In the genomic region with DNA sequence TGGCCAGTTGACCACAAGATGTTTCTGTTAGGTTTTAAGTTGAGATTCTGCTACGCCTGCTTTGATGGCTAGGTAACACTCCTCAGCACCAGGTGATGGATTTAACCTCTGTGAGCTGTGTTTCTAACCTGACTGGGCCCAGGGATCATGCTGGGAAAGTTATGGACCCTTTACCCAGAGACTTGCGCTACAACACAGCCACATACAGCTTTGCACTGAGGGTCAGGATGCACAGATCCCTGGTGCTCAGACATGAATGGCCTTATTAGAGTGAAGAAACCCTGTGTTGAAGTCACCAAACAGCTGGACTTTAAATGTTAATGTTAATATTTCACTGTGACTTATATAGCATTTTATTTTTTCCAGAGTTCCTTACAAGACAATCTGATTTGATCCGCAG, we compare ENCODE assay signal across 13 cellular contexts.
A peak's percentile ranks its signal among the peaks of the same experiment; 100 is the strongest.
DNase-seq lines count a peak whose midpoint lies in the region; ATAC-seq and TF ChIP-seq lines count a peak whose summit lies in the region.
"Had no signal": no experiment of that assay in that cellular context is flagged by ENCODE, and none has a peak within 500 bp of the region (broad histone marks: within the 10 kb centered on the region; RNA-seq: fewer than 3 reads in every experiment).

No MANE protein-coding gene starts in this region.

- peak overlapping the region; percentile 61 for H2BK120ac ChIP-seq in mesenchymal stem cell (ENCODE audit: low read depth, low read length)

- TF ChIP-seq RAD21 in SK-N-SH (IDR thresholded peaks at IDR 0.05; ENCODE audit: low read length): no peak

- peaks cover 16 to 30% of the 10 kb centered on the region in 2 donors for H3K36me3 Mint-ChIP-seq in stimulated activated naive B cell treated with anti-CD40 and anti-IgM and Interleukin-4, amounts not matched to agents 10 μg/mL and 1 μg/mL and 100 μg/mL, for 72 hours

- peak overlapping the region; percentile 41 to 53 for H3K4ac ChIP-seq in mesenchymal stem cell (ENCODE audit: low read depth in 1 of 2, low read length in 2 of 2)

- peaks cover 3% of the 10 kb centered on the region for H3F3A ChIP-seq in SK-N-SH (replicated peaks; ENCODE audit: insufficient read depth)

- peaks cover 32 to 44% of the 10 kb centered on the region in 2 donors for H3K4me1 Mint-ChIP-seq in stimulated activated naive B cell treated with anti-CD40 and anti-IgM and Interleukin-4, amounts not matched to agents 10 μg/mL and 1 μg/mL and 100 μg/mL, for 72 hours

- no peaks in the 10 kb centered on the region for H3K27me3 ChIP-seq in SK-N-SH (ENCODE audit: insufficient read depth)
- no peaks in the 10 kb centered on the region for H3K27me3 ChIP-seq in mesenchymal stem cell (ENCODE audit: control insufficient read depth in 1 of 2, insufficient read depth in 1 of 2, low read length in 2 of 2)

- H3K4me2 ChIP-seq in SK-N-SH (no peak overlapping the region), mesenchymal stem cell (ENCODE audit: low read length, poor library complexity, severe bottlenecking) (no peak overlapping the region)

- H2BK15ac ChIP-seq in mesenchymal stem cell (ENCODE audit: low read depth, poor library complexity, severe bottlenecking): no peak overlapping the region

- H2AFZ ChIP-seq in SK-N-SH (ENCODE audit: low read depth) (no peak overlapping the region), mesenchymal stem cell (ENCODE audit: low read depth, low read length) (no peak overlapping the region)

- H2BK5ac ChIP-seq in mesenchymal stem cell (ENCODE audit: low read depth, low read length, poor library complexity, severe bottlenecking): peak overlapping the region; percentile 92

- DNase-seq in SK-N-SH (no peak), mesenchymal stem cell (no peak)
- DNase-seq in stimulated activated naive B cell treated with anti-CD40 and anti-IgM and Interleukin-4, amounts not matched to agents 10 μg/mL and 1 μg/mL and 100 μg/mL, for 72 hours: no peak
- DNase-seq: activated CD4-positive, alpha-beta memory T cell treated with anti-CD3 and anti-CD28 coated beads, Interleukin-2, amount 10 ng/mL, durations not matched to agents 7 days and 5 days; C1 segment of cervical spinal cord; DMS153; immature natural killer cell; substantia nigra; WERI-Rb-1 had no signal

- H3K4me1 ChIP-seq in HEK293 (ENCODE audit: control insufficient read depth, insufficient read depth, low read length): peaks cover 34% of the 10 kb centered on the region
- H3K4me1 ChIP-seq in SK-N-SH (ENCODE audit: control insufficient read depth in 1 of 2, insufficient read depth in 2 of 2, low read depth in 1 of 2, low read length in 1 of 2): peaks cover 0 to 45% of the 10 kb centered on the region in 2 experiments; a peak in 3 of 4 replicates
- peaks cover 29% of the 10 kb centered on the region for H3K4me1 ChIP-seq in mesenchymal stem cell (ENCODE audit: control insufficient read depth, insufficient read depth, low read depth, low read length)

- H4K91ac ChIP-seq in mesenchymal stem cell (ENCODE audit: low read length): peak overlapping the region; percentile 35

- no peaks in the 10 kb centered on the region for H3K9me3 Mint-ChIP-seq in stimulated activated naive B cell treated with anti-CD40 and anti-IgM and Interleukin-4, amounts not matched to agents 10 μg/mL and 1 μg/mL and 100 μg/mL, for 72 hours

- H3K4me3 ChIP-seq in HEK293 (ENCODE audit: low read depth, low read length): no peak overlapping the region
- H3K4me3 ChIP-seq in SK-N-SH (ENCODE audit: low read depth in 2 of 2, low read length in 1 of 2): no peak overlapping the region
- no peak overlapping the region for H3K4me3 ChIP-seq in mesenchymal stem cell (ENCODE audit: insufficient read depth in 1 of 2, low read depth in 1 of 2, low read length in 2 of 2)

- CTCF ChIA-PET in HEK293 (lab: Yijun Ruan, JAX): no interaction called here
- CTCF ChIA-PET in SK-N-SH (lab: Yijun Ruan, JAX): interaction anchor here (1.2 to 2.2 kb wide), 2 partner anchors 19 to 127 kb away, joined by 4 to 7 read pairs; no protein-coding TSS in a partner anchor

- peak overlapping the region; percentile 98 for H2AK5ac ChIP-seq in mesenchymal stem cell (ENCODE audit: low read length, severe bottlenecking)

- H3K27ac ChIP-seq in HEK293 (ENCODE audit: extremely low read depth, low read depth, low read length) (peak overlapping the region; percentile 33; the same call in 1 of the 2 replicates), SK-N-SH (ENCODE audit: low read depth in 2 of 2, low read length in 1 of 2) (peak overlapping the region; percentile 8 to 88; a peak in 3 of 4 replicates), mesenchymal stem cell (ENCODE audit: low read length, poor library complexity, severe bottlenecking) (peak overlapping the region; percentile 85)
- H3K27ac ChIP-seq: WERI-Rb-1 had no signal

- H3K14ac ChIP-seq in mesenchymal stem cell (ENCODE audit: low read length in 2 of 2): peak overlapping the region in 1 of 2 experiments; percentile 12

- no peaks in the 10 kb centered on the region for H3K27me3 Mint-ChIP-seq in stimulated activated naive B cell treated with anti-CD40 and anti-IgM and Interleukin-4, amounts not matched to agents 10 μg/mL and 1 μg/mL and 100 μg/mL, for 72 hours
- H3K27me3 Mint-ChIP-seq: activated CD4-positive, alpha-beta memory T cell treated with anti-CD3 and anti-CD28 coated beads, Interleukin-2, amount 10 ng/mL, durations not matched to agents 7 days and 5 days had no signal

- peak overlapping the region; percentile 32 to 57 for H3K18ac ChIP-seq in mesenchymal stem cell (ENCODE audit: low read depth in 1 of 2, low read length in 2 of 2)

- H4K8ac ChIP-seq in mesenchymal stem cell (ENCODE audit: low read length): peak overlapping the region; percentile 22

- 95% methylated on average over 3 of the region's 3 CpGs for WGBS in SK-N-SH (ENCODE audit: low lambda C conversion rate)
- 84% methylated on average over 3 of the region's 3 CpGs for WGBS in mesenchymal stem cell

- H3K36me3 ChIP-seq in HEK293 (ENCODE audit: control insufficient read depth in 2 of 2, insufficient read depth in 1 of 2, low read length in 2 of 2) (no peaks in the 10 kb centered on the region), SK-N-SH (replicated peaks in 1 of 2; ENCODE audit: control insufficient read depth in 1 of 2, insufficient read depth in 2 of 2, low read length in 1 of 2) (peaks cover 0 to 12% of the 10 kb centered on the region in 2 experiments), mesenchymal stem cell (ENCODE audit: control insufficient read depth in 1 of 2, insufficient read depth in 2 of 2, low read depth in 1 of 2, low read length in 2 of 2) (peaks cover 0 to 3% of the 10 kb centered on the region in 2 experiments)

- H3K79me1 ChIP-seq in mesenchymal stem cell (replicated peaks; ENCODE audit: low read length, poor library complexity, severe bottlenecking): peaks cover 12% of the 10 kb centered on the region

- no peak for TF ChIP-seq EP300 in SK-N-SH (IDR thresholded peaks at IDR 0.05; ENCODE audit: borderline replicate concordance in 1 of 2, low read depth in 1 of 2, low read length in 1 of 2)

- peak overlapping the region; percentile 63 for H3K27ac Mint-ChIP-seq in stimulated activated naive B cell treated with anti-CD40 and anti-IgM and Interleukin-4, amounts not matched to agents 10 μg/mL and 1 μg/mL and 100 μg/mL, for 72 hours
- H3K27ac Mint-ChIP-seq: activated CD4-positive, alpha-beta memory T cell treated with anti-CD3 and anti-CD28 coated beads, Interleukin-2, amount 10 ng/mL, durations not matched to agents 7 days and 5 days; immature natural killer cell had no signal

- H3K9me3 ChIP-seq in HEK293 (ENCODE audit: control insufficient read depth, insufficient read depth, low read depth, low read length): no peaks in the 10 kb centered on the region
- H3K9me3 ChIP-seq in SK-N-SH: peaks cover 4% of the 10 kb centered on the region; the same call in 1 of the 2 replicates
- peaks cover 12% of the 10 kb centered on the region for H3K9me3 ChIP-seq in mesenchymal stem cell (ENCODE audit: control insufficient read depth, low read length)

- no peak overlapping the region for H3K23ac ChIP-seq in mesenchymal stem cell (ENCODE audit: low read length in 2 of 2)

- no peaks in the 10 kb centered on the region for H4K20me1 ChIP-seq in SK-N-SH (ENCODE audit: insufficient read depth)

- no peaks in the 10 kb centered on the region for H3K79me2 ChIP-seq in SK-N-SH (ENCODE audit: insufficient read depth)

- TF ChIP-seq CTCF in HEK293 (tag by site-specific recombination; IDR thresholded peaks at IDR 0.05) (no peak), SK-N-SH (IDR thresholded peaks at IDR 0.05) (no peak)

- H3K9ac ChIP-seq in SK-N-SH: no peak overlapping the region
- peak overlapping the region; percentile 3 for H3K9ac ChIP-seq in mesenchymal stem cell (ENCODE audit: low read length)

- POLR2A ChIA-PET in HEK293 (lab: Yijun Ruan, JAX) (no interaction called here), SK-N-SH (lab: Yijun Ruan, JAX) (interaction anchor here (0.6 to 1.1 kb wide), 2 partner anchors 50 to 241 kb away, joined by 3 to 4 read pairs; no protein-coding TSS in a partner anchor)

- H2BK12ac ChIP-seq in mesenchymal stem cell (ENCODE audit: low read length in 2 of 2): peak overlapping the region; percentile 83 to 96

- H3K4me3 Mint-ChIP-seq in stimulated activated naive B cell treated with anti-CD40 and anti-IgM and Interleukin-4, amounts not matched to agents 10 μg/mL and 1 μg/mL and 100 μg/mL, for 72 hours: no peak overlapping the region
- H3K4me3 Mint-ChIP-seq: activated CD4-positive, alpha-beta memory T cell treated with anti-CD3 and anti-CD28 coated beads, Interleukin-2, amount 10 ng/mL, durations not matched to agents 7 days and 5 days; immature natural killer cell had no signal

- ATAC-seq in stimulated activated naive B cell treated with anti-CD40 and anti-IgM and Interleukin-4, amounts not matched to agents 10 μg/mL and 1 μg/mL and 100 μg/mL, for 72 hours (replicated peaks): no peak
- ATAC-seq in GM19463 (IDR thresholded peaks at IDR 0.05; ENCODE audit: unreplicated experiment): no peak
- ATAC-seq in HG02678 (IDR thresholded peaks at IDR 0.05; ENCODE audit: unreplicated experiment): no peak
- ATAC-seq in GM21529 (IDR thresholded peaks at IDR 0.05; ENCODE audit: unreplicated experiment): no peak

- no peaks in the 10 kb centered on the region for H3K9me2 ChIP-seq in SK-N-SH

TF ChIP-seq in SK-N-SH, 30 proteins besides CTCF, POLR2A, EP300 and RAD21 (continues in another document):
- TF ChIP-seq GATA2 (CRISPR knock-in tag; IDR thresholded peaks at IDR 0.05) (no peak), FOXJ3 (CRISPR knock-in tag; IDR thresholded peaks at IDR 0.05) (no peak), RFX5 (IDR thresholded peaks at IDR 0.05; ENCODE audit: low read length) (no peak)
- TF ChIP-seq, protein P1, sequence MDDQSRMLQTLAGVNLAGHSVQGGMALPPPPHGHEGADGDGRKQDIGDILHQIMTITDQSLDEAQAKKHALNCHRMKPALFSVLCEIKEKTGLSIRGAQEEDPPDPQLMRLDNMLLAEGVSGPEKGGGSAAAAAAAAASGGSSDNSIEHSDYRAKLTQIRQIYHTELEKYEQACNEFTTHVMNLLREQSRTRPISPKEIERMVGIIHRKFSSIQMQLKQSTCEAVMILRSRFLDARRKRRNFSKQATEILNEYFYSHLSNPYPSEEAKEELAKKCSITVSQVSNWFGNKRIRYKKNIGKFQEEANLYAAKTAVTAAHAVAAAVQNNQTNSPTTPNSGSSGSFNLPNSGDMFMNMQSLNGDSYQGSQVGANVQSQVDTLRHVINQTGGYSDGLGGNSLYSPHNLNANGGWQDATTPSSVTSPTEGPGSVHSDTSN (IDR thresholded peaks at IDR 0.05): no peak

Comparison
In these comparisons a context has a peak if more than half of its experiments do, and no peak if none do; other contexts are left out.
1. H3K27ac ChIP-seq: peak in every context shown above with its lines; median percentile 85 in mesenchymal stem cell; 48 in SK-N-SH; 33 in HEK293.